Comparison of ENCODE assay signal across 12 cellular contexts in the genomic region with DNA sequence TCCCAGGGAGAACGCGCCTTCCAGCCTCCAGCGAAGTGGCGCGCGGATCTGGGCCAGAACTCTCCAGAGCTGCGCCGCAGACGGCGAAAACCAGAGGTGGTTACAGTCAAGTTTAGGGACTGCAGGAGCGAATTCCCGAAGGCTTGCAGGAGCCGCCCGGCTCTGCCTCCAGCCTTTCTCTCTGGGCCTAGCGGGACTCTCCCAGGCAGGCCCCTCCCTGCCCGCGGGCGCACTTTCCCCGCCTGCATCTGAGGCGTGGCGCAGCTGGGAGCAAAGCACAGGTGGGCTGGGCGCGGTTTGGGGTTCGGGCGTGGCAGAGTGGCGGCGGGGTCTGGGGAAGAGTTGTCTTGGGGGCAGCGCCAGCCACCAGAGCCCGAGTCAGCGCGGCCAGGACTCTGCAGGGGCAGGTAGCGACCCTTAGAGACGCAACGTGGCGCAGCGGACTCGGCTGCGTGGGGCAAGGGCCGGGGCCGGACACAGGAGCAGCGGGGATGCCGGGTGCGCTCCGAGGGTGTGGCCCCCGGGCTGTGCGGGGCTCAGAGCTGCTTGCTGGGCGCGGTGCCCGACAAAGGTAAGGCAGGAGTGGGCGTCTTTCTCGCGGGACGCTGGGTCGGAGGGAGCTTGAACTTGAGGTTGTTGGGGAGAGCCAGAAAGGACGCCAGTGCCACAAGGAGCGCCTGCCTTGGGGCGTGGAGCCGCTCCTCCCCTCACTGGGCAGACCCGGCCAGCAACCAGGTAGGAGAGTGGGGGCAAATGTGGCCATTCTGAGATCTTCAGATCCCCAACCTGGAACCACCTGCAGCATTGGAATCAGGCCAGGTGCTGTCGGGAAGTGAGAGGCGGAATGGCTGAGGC.
DNase-seq lines count a peak whose midpoint lies in the region; ATAC-seq and TF ChIP-seq lines count a peak whose summit lies in the region.
"Had no signal": no experiment of that assay in that cellular context is flagged by ENCODE, and none has a peak within 500 bp of the region (broad histone marks: within the 10 kb centered on the region; RNA-seq: fewer than 3 reads in every experiment).

No MANE protein-coding gene starts in this region.

- TF ChIP-seq POLR2A in esophagus squamous epithelium (IDR thresholded peaks at IDR 0.05), result no peak

- H3K27me3 Mint-ChIP-seq in nephron (ENCODE audit: low read depth), result peaks cover 82% of the 10 kb centered on the region

- H3K27ac ChIP-seq in esophagus squamous epithelium, result no peak overlapping the region
- H3K27ac ChIP-seq in psoas muscle, result no peak overlapping the region
- H3K27ac ChIP-seq: heart right ventricle had no signal

- no peaks in the 10 kb centered on the region for H3K4me1 ChIP-seq in BE2C
- peaks cover 4 to 13% (median 7%) of the 10 kb centered on the region in 3 donors for H3K4me1 ChIP-seq in esophagus squamous epithelium
- H3K4me1 ChIP-seq in psoas muscle, result no peaks in the 10 kb centered on the region

- H3K27me3 ChIP-seq in BE2C (no peaks in the 10 kb centered on the region), esophagus squamous epithelium (peaks cover 0 to 39% (median 2%) of the 10 kb centered on the region in 4 donors), psoas muscle (ENCODE audit: insufficient read depth in 3 of 3, low read length in 2 of 3) (peaks cover 0 to 15% (median 10%) of the 10 kb centered on the region in 3 donors)

- intact Hi-C loops in esophagus squamous epithelium (cut with DNase I) (no loop called here), psoas muscle (cut with DNase I) (no loop called here)

- peak overlapping the region; percentile 35 to 67 (median 67) for H3K4me3 Mint-ChIP-seq in nephron

- H3K9me3 Mint-ChIP-seq in nephron, result no peaks in the 10 kb centered on the region

- 14 to 40% methylated on average over 7 to 19 of the region's 61 CpGs for WGBS in esophagus squamous epithelium, 2 donors
- 5 to 8% (median 7%) methylated on average over 51 to 61 of the region's 61 CpGs for WGBS in psoas muscle, 3 donors

- H3K4me1 Mint-ChIP-seq in nephron, result peaks cover 9% of the 10 kb centered on the region

- ATAC-seq in GM19035 (IDR thresholded peaks at IDR 0.05; ENCODE audit: unreplicated experiment) (no peak), psoas muscle (no peak), HG03565 (IDR thresholded peaks at IDR 0.05; ENCODE audit: unreplicated experiment) (no peak)
- ATAC-seq: naive thymus-derived CD4-positive, alpha-beta T cell had no signal

- no peak overlapping the region for H3K27ac Mint-ChIP-seq in nephron
- H3K27ac Mint-ChIP-seq: naive thymus-derived CD4-positive, alpha-beta T cell had no signal

- no peaks in the 10 kb centered on the region for H3K36me3 Mint-ChIP-seq in nephron (ENCODE audit: low read depth)
- H3K36me3 Mint-ChIP-seq: naive thymus-derived CD4-positive, alpha-beta T cell had no signal

- DNase-seq in BE2C, result peak; percentile 5
- DNase-seq in NCI-H2029 (lab: John Stamatoyannopoulos, UW), result peak; percentile 41
- DNase-seq in esophagus squamous epithelium (lab: John Stamatoyannopoulos, UW), result no peak
- no peak for DNase-seq in NCI-H1694 treated with DMSO at 0.1 percent for 48 hours (lab: John Stamatoyannopoulos, UW)
- no peak for DNase-seq in psoas muscle
- DNase-seq: AML-193; heart right ventricle; naive thymus-derived CD4-positive, alpha-beta T cell; stimulated activated CD4-positive, alpha-beta T cell treated with anti-CD3 and anti-CD28 coated beads, Interleukin-4, amount 100 ng/mL, for 1 hour had no signal

- TF ChIP-seq CTCF in BE2C (IDR thresholded peaks at IDR 0.05; ENCODE audit: low read depth, low read length) (no peak), esophagus squamous epithelium (IDR thresholded peaks at IDR 0.05) (no peak), nephron (IDR thresholded peaks at IDR 0.05; ENCODE audit: unreplicated experiment in 3 of 3) (no peak), psoas muscle (IDR thresholded peaks at IDR 0.05) (no peak)

- H3K4me3 ChIP-seq in BE2C (ENCODE audit: low read depth, low read length), result no peak overlapping the region
- H3K4me3 ChIP-seq in esophagus squamous epithelium, result peak overlapping the region in 3 of 4 donors; percentile 26 to 59 (median 35)
- H3K4me3 ChIP-seq in psoas muscle, result no peak overlapping the region

- H3K9me3 ChIP-seq in BE2C (no peaks in the 10 kb centered on the region; the same call in 1 of the 2 replicates), esophagus squamous epithelium (no peaks in the 10 kb centered on the region), psoas muscle (no peaks in the 10 kb centered on the region)
- H3K9me3 ChIP-seq: heart right ventricle had no signal

- H3K36me3 ChIP-seq in BE2C (no peaks in the 10 kb centered on the region), esophagus squamous epithelium (no peaks in the 10 kb centered on the region), psoas muscle (ENCODE audit: insufficient read depth in 1 of 2, low read depth in 1 of 2) (no peaks in the 10 kb centered on the region)
- H3K36me3 ChIP-seq: heart right ventricle had no signal

Comparison
In these comparisons a context has a peak if more than half of its experiments do, and no peak if none do; other contexts are left out.
1. DNase-seq: peak in BE2C (single experiment) and NCI-H2029 (single experiment); none in esophagus squamous epithelium (single experiment), NCI-H1694 treated with DMSO at 0.1 percent for 48 hours (single experiment) and psoas muscle (0 of 2).
2. H3K4me3 ChIP-seq: peak in esophagus squamous epithelium (3 of 4); none in BE2C (single experiment) and psoas muscle (single experiment).